In genomic region chr17:76892329-76892728, GRCh38 we compare ENCODE assay signal across 24 cellular contexts. TPM values are rescaled to one million over a fixed set of nuclear protein-coding genes. Genes with fewer than 3 reads are reported as not detected.
DNase-seq lines count a peak whose midpoint lies in the region; TF ChIP-seq lines count a peak whose summit lies in the region.
"Had no signal": no experiment of that assay in that cellular context is flagged by ENCODE, and none has a peak within 500 bp of the region (broad histone marks: within the 10 kb centered on the region; RNA-seq: fewer than 3 reads in every experiment).

No MANE protein-coding gene starts in this region.

- H3K9me3 ChIP-seq in smooth muscle cell (replicated peaks; ENCODE audit: low read depth) = no peaks in the 10 kb centered on the region
- H3K9me3 ChIP-seq: BE2C had no signal

- H3F3A ChIP-seq in smooth muscle cell (ENCODE audit: low read depth) = no peaks in the 10 kb centered on the region

- no peaks in the 10 kb centered on the region for H3K79me2 ChIP-seq in smooth muscle cell (ENCODE audit: low read depth)

- H3K27ac ChIP-seq in angular gyrus (ENCODE audit: low read depth, low read length) (peak overlapping the region; percentile 51), dorsolateral prefrontal cortex (peak overlapping the region in 31 of 59 donors; percentile 6 to 82 (median 62)), layer of hippocampus (ENCODE audit: low read depth, low read length) (peak overlapping the region; percentile 78), temporal lobe (ENCODE audit: low read depth, low read length) (peak overlapping the region; percentile 81), smooth muscle cell (ENCODE audit: low read depth) (no peak overlapping the region)
- H3K27ac ChIP-seq: BLaER1 had no signal

- TF ChIP-seq CTCF in dorsolateral prefrontal cortex (IDR thresholded peaks at IDR 0.05 in 54 of 56, conservative IDR thresholded peaks at IDR 0.05 in 2 of 56; ENCODE audit: low read depth in 1 of 56, partially characterized antibody in 56 of 56) = no peak
- no peak for TF ChIP-seq CTCF in GM13977 (IDR thresholded peaks at IDR 0.05; ENCODE audit: extremely low read depth, insufficient read depth, missing control alignments)
- no peak for TF ChIP-seq CTCF in smooth muscle cell (IDR thresholded peaks at IDR 0.05; ENCODE audit: borderline replicate concordance, insufficient read depth, poor library complexity, severe bottlenecking)

- intact Hi-C loops in dorsolateral prefrontal cortex (cut with DNase I) = no loop called here

- DNase-seq in dorsolateral prefrontal cortex (no peak), GM13977 (ENCODE audit: low spot score) (no peak), EL (no peak), ureter (ENCODE audit: low spot score) (no peak), smooth muscle cell (lab: John Stamatoyannopoulos, UW; ENCODE audit: unreplicated experiment) (no peak)
- DNase-seq: 8988T; ACHN; BE2C; C1 segment of cervical spinal cord; CD4-positive, alpha-beta memory T cell; CD4-positive, CD25-positive, alpha-beta regulatory T cell; CD8-positive, alpha-beta memory T cell; COR-L47; DMS 273 treated with DMSO at 0.1 percent for 48 hours; DMS153; DMS53; DMS79; DND-41; GF-D8 had no signal

- H3K4me1 ChIP-seq in smooth muscle cell (ENCODE audit: low read depth) = no peaks in the 10 kb centered on the region
- H3K4me1 ChIP-seq: BE2C, BLaER1 had no signal

- no peak overlapping the region for H2AFZ ChIP-seq in smooth muscle cell (ENCODE audit: low read depth)

- no peaks in the 10 kb centered on the region for H4K20me1 ChIP-seq in smooth muscle cell (ENCODE audit: low read depth)

- 98% methylated on average over 10 of the region's 10 CpGs for WGBS in smooth muscle cell (ENCODE audit: low lambda C conversion rate)

- no peak overlapping the region for H3K4me2 ChIP-seq in smooth muscle cell
- H3K4me2 ChIP-seq: BLaER1 had no signal

- no peaks in the 10 kb centered on the region for H3K27me3 ChIP-seq in dorsolateral prefrontal cortex
- H3K27me3 ChIP-seq in layer of hippocampus (ENCODE audit: control insufficient read depth, insufficient read depth, low read length) = no peaks in the 10 kb centered on the region
- no peaks in the 10 kb centered on the region for H3K27me3 ChIP-seq in smooth muscle cell (ENCODE audit: low read depth)
- H3K27me3 ChIP-seq: BE2C, BLaER1 had no signal

- H3K9ac ChIP-seq in smooth muscle cell (ENCODE audit: low read depth) = no peak overlapping the region
- H3K9ac ChIP-seq: BLaER1 had no signal

- in situ Hi-C loops in GM13977 (cut with MboI; ENCODE audit: low pct_unique_long_range_greater_than_20kb, low sequenced_read_pairs, unreplicated experiment) = no loop called here

- no peak overlapping the region for H3K4me3 ChIP-seq in dorsolateral prefrontal cortex
- H3K4me3 ChIP-seq in smooth muscle cell = no peak overlapping the region
- H3K4me3 ChIP-seq: BLaER1 had no signal

- H3K36me3 ChIP-seq in smooth muscle cell (ENCODE audit: low read depth) = no peaks in the 10 kb centered on the region

RNA-seq across cellular contexts. Expression of gene MGAT5B, which starts 24.1 kb away (rescaled TPM):
- total RNA-seq in dorsolateral prefrontal cortex (100 to 1,000 TPM in 84 of 120 experiments, 10 to 100 TPM in 36; 25.5 to 227 (median 115) TPM), temporal lobe (24.8 TPM), ureter (1.7 TPM), smooth muscle cell (0.27 and 7.6 TPM in 2 replicates)
- polyA plus RNA-seq in smooth muscle cell = 0.78 and 3.3 TPM in 2 replicates
- total RNA-seq: CD4-positive, CD25-positive, alpha-beta regulatory T cell had no signal
- polyA plus RNA-seq: CD14-positive monocyte; CD4-positive, CD25-positive, alpha-beta regulatory T cell had no signal
